8 cellular contexts compared by ENCODE assay signal in the genomic region with DNA sequence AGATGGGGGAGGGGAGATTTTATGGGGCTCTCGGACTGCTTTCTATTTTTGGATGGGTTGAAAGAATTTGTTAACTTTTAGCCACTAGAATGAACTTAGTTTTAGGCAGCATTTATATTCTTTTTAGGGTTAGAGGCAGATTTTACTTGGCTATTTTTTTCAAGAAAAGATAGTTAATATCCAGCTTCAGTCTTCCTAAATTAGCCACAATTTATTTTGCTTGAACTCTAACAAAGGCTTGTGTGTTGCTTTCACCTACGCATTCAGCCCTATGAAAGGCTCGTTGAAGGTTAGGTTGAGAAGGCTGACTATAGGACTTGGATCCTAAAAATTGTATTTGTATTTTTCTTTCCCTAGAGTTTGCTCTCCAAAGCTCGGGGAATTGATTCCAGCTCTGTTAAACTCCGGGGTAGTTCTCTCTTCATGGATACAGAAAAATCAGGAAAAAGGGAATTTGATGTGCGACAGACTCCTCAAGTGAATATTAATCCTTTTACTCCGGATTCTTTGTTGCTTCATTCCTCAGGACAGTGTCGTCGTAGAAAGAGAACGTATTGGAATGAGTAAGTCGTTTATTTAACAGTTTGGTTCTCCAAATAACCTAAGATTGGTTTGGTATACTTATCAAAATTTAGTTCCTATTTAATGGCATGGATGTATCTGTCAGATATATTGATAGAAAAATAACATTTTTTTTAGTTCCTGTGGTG. TPM values are rescaled to one million over a fixed set of nuclear protein-coding genes. Genes with fewer than 3 reads are reported as not detected.
DNase-seq lines count a peak whose midpoint lies in the region; ATAC-seq and TF ChIP-seq lines count a peak whose summit lies in the region.

No MANE protein-coding gene starts in this region.

- WGBS in transverse colon (ENCODE audit: low coverage in 1 of 2), 2 donors: 5 to 14% methylated on average over 9 to 11 of the region's 11 CpGs

- H3K27me3 ChIP-seq in kidney epithelial cell (ENCODE audit: control insufficient read depth, insufficient read depth, low read length) (no peaks in the 10 kb centered on the region), transverse colon (no peaks in the 10 kb centered on the region)

- H3K27me3 Mint-ChIP-seq in activated naive CD4-positive, alpha-beta T cell treated with anti-CD3 and anti-CD28 coated beads for 36 hours (ENCODE audit: low read depth): peaks cover 10% of the 10 kb centered on the region
- H3K27me3 Mint-ChIP-seq in activated naive CD8-positive, alpha-beta T cell treated with anti-CD3 and anti-CD28 coated beads, Interleukin-2, amount 10 ng/mL, durations not matched to agents 7 days and 5 days: peaks cover 10% of the 10 kb centered on the region

- no peak for DNase-seq in activated naive CD4-positive, alpha-beta T cell treated with anti-CD3 and anti-CD28 coated beads for 36 hours
- no peak for DNase-seq in activated naive CD4-positive, alpha-beta T cell treated with anti-CD3 and anti-CD28 coated beads, Interleukin-2, amount 50 U/mL, for 16 hours
- DNase-seq in activated naive CD8-positive, alpha-beta T cell treated with anti-CD3 and anti-CD28 coated beads, Interleukin-2, amount 10 ng/mL, durations not matched to agents 7 days and 5 days: no peak
- DNase-seq in kidney epithelial cell (ENCODE audit: low read depth) (no peak), transverse colon (no peak), SW 1271 (lab: John Stamatoyannopoulos, UW) (no peak), mucosa of gallbladder (ENCODE audit: low spot score) (no peak), SKM-1 (lab: John Stamatoyannopoulos, UW; ENCODE audit: unreplicated experiment) (no peak)

- in situ Hi-C loops in transverse colon (cut with MboI; ENCODE audit: low pct_ligation_motif_present in 1 of 4, low pct_unique_long_range_greater_than_20kb in 1 of 4, low sequenced_read_pairs in 3 of 4): no loop called here

- H3K27ac ChIP-seq in transverse colon: peak overlapping the region; percentile 97 to 98 (median 98)

- TF ChIP-seq CTCF in kidney epithelial cell (IDR thresholded peaks at IDR 0.05; ENCODE audit: insufficient read depth, low read length, poor library complexity, severe bottlenecking) (no peak), transverse colon (IDR thresholded peaks at IDR 0.05) (no peak)

- no peak overlapping the region for H3K27ac Mint-ChIP-seq in activated naive CD4-positive, alpha-beta T cell treated with anti-CD3 and anti-CD28 coated beads for 36 hours
- peak overlapping the region; percentile 84 for H3K27ac Mint-ChIP-seq in activated naive CD8-positive, alpha-beta T cell treated with anti-CD3 and anti-CD28 coated beads, Interleukin-2, amount 10 ng/mL, durations not matched to agents 7 days and 5 days

- no peaks in the 10 kb centered on the region for H3K9me3 ChIP-seq in transverse colon

- no peaks in the 10 kb centered on the region for H3K9me3 Mint-ChIP-seq in activated naive CD4-positive, alpha-beta T cell treated with anti-CD3 and anti-CD28 coated beads for 36 hours
- H3K9me3 Mint-ChIP-seq in activated naive CD8-positive, alpha-beta T cell treated with anti-CD3 and anti-CD28 coated beads, Interleukin-2, amount 10 ng/mL, durations not matched to agents 7 days and 5 days: no peaks in the 10 kb centered on the region

- H3K4me3 ChIP-seq in kidney epithelial cell (ENCODE audit: low read depth, low read length): peak overlapping the region; percentile 98
- H3K4me3 ChIP-seq in transverse colon: peak overlapping the region; percentile 10 to 96 (median 90)

- CTCF ChIA-PET in activated naive CD4-positive, alpha-beta T cell treated with anti-CD3 and anti-CD28 coated beads for 36 hours (lab: Charles Lee): interaction anchor here (1.3 kb wide), 2 partner anchors 22 to 38 kb away, joined by 4 read pairs; no protein-coding TSS in a partner anchor

- POLR2A ChIA-PET in activated naive CD8-positive, alpha-beta T cell treated with anti-CD3 and anti-CD28 coated beads, Interleukin-2, amount 10 ng/mL, durations not matched to agents 7 days and 5 days (lab: Charles Lee): interaction anchor here (0.7 to 1.2 kb wide), 3 partner anchors 21 to 115 kb away, joined by 4 to 7 read pairs (median 5); a partner anchor contains a TSS

- TF ChIP-seq POLR2A in transverse colon (IDR thresholded peaks at IDR 0.05): no peak

- ATAC-seq in activated naive CD8-positive, alpha-beta T cell treated with anti-CD3 and anti-CD28 coated beads, Interleukin-2, amount 10 ng/mL, durations not matched to agents 7 days and 5 days (ENCODE audit: low read depth): no peak

- peaks cover 53% of the 10 kb centered on the region for H3K36me3 Mint-ChIP-seq in activated naive CD4-positive, alpha-beta T cell treated with anti-CD3 and anti-CD28 coated beads for 36 hours (ENCODE audit: low read depth)
- H3K36me3 Mint-ChIP-seq in activated naive CD8-positive, alpha-beta T cell treated with anti-CD3 and anti-CD28 coated beads, Interleukin-2, amount 10 ng/mL, durations not matched to agents 7 days and 5 days: peaks cover 42% of the 10 kb centered on the region

- TF ChIP-seq EP300 in transverse colon (IDR thresholded peaks at IDR 0.05; ENCODE audit: low read depth): no peak

- H3K4me1 ChIP-seq in transverse colon: peaks cover 4 to 39% (median 22%) of the 10 kb centered on the region in 4 donors

- H3K4me1 Mint-ChIP-seq in activated naive CD4-positive, alpha-beta T cell treated with anti-CD3 and anti-CD28 coated beads for 36 hours (ENCODE audit: low read depth): peaks cover 31% of the 10 kb centered on the region
- peaks cover 31% of the 10 kb centered on the region for H3K4me1 Mint-ChIP-seq in activated naive CD8-positive, alpha-beta T cell treated with anti-CD3 and anti-CD28 coated beads, Interleukin-2, amount 10 ng/mL, durations not matched to agents 7 days and 5 days

- H3K4me3 Mint-ChIP-seq in activated naive CD4-positive, alpha-beta T cell treated with anti-CD3 and anti-CD28 coated beads for 36 hours: peak overlapping the region; percentile 93
- H3K4me3 Mint-ChIP-seq in activated naive CD8-positive, alpha-beta T cell treated with anti-CD3 and anti-CD28 coated beads, Interleukin-2, amount 10 ng/mL, durations not matched to agents 7 days and 5 days: peak overlapping the region; percentile 97

- intact Hi-C loops in activated naive CD4-positive, alpha-beta T cell treated with anti-CD3 and anti-CD28 coated beads for 36 hours (cut with micrococcal nuclease): loop anchor here (10.0 kb wide), 1 partner anchor 879 kb away; a partner anchor contains a TSS
- intact Hi-C loops in transverse colon (cut with DNase I; ENCODE audit: low total_unique reads): no loop called here

- H3K36me3 ChIP-seq in kidney epithelial cell (ENCODE audit: control insufficient read depth, insufficient read depth, low read length) (no peaks in the 10 kb centered on the region), transverse colon (no peaks in the 10 kb centered on the region)

RNA-seq across cellular contexts. Expression of a gene that starts 2.2 kb away (rescaled TPM):
- 10 to 100 TPM; 41.8 to 46.6 TPM for total RNA-seq in activated naive CD4-positive, alpha-beta T cell treated with anti-CD3 and anti-CD28 coated beads for 36 hours
- 10 to 100 TPM; 47.8 to 50.5 TPM for total RNA-seq in activated naive CD8-positive, alpha-beta T cell treated with anti-CD3 and anti-CD28 coated beads, Interleukin-2, amount 10 ng/mL, durations not matched to agents 7 days and 5 days
- 57.3 and 62.5 TPM in 2 replicates for total RNA-seq in kidney epithelial cell
- total RNA-seq in transverse colon: 10 to 100 TPM in 3 of 4 donors, 1 to 10 TPM in 1; 7.9 to 48.2 (median 31.8) TPM
- 108 TPM for total RNA-seq in mucosa of gallbladder
